ENCODE assay signal across 7 cellular contexts in the genomic region with DNA sequence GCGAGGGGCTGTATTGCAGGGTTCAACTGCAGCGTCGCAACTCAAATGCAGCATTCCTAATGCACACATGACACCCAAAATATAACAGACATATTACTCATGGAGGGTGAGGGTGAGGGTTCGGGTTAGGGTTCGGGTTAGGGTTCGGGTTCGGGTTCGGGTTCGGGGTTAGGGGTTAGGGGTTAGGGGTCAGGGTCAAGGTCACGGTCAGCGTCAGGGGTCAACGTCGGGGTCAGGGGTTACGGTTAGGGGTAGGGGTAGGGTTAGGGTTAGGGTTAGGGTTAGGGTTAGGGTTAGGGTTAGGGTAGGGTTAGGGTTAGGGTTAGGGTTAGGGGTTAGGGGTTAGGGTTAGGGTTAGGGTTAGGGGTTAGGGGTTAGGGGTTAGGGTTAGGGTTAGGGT. TPM values are rescaled to one million over a fixed set of nuclear protein-coding genes. Genes with fewer than 3 reads are reported as not detected.
DNase-seq lines count a peak whose midpoint lies in the region; ATAC-seq, FAIRE-seq and TF ChIP-seq lines count a peak whose summit lies in the region.
"Not testable (repeated sequence)": the region's sequence is repeated elsewhere in the genome, so short reads cannot be mapped to it uniquely, and the experiment has no call there.

No MANE protein-coding gene starts in this region.

- peak overlapping the region; percentile 48; the same call in 1 of the 2 replicates for H3K4me3 ChIP-seq in GM08714 (ENCODE audit: low read length)
- H3K4me3 ChIP-seq in NB4 (ENCODE audit: low read depth, low read length); body of pancreas; pancreas: not testable (repeated sequence)

- CTCF ChIA-PET in activated CD4-positive, alpha-beta memory T cell treated with anti-CD3 and anti-CD28 coated beads for 36 hours (lab: Charles Lee) = not testable (repeated sequence)

- not testable (repeated sequence) for H3K9me3 Mint-ChIP-seq in activated CD4-positive, alpha-beta memory T cell treated with anti-CD3 and anti-CD28 coated beads for 36 hours

- FAIRE-seq in pancreas (lab: Jason Lieb, UNC) = not testable (repeated sequence)

- H3K36me3 ChIP-seq in body of pancreas (replicated peaks in 1 of 2; ENCODE audit: insufficient read depth in 1 of 2, low read depth in 2 of 2); pancreas: not testable (repeated sequence)

- peak; percentile 57 for DNase-seq in NB4 (ENCODE audit: low read depth)
- DNase-seq in activated CD4-positive, alpha-beta memory T cell treated with anti-CD3 and anti-CD28 coated beads for 36 hours = peak; percentile 31
- DNase-seq in body of pancreas = peak in 3 of 4 donors; percentile 28 to 56 (median 35)
- peak; percentile 52 for DNase-seq in left lobe of liver (ENCODE audit: low spot score)
- DNase-seq in pancreas = peak in 5 of 6 donors; percentile 39 to 86 (median 58)

- not testable (repeated sequence) for H3K27me3 Mint-ChIP-seq in activated CD4-positive, alpha-beta memory T cell treated with anti-CD3 and anti-CD28 coated beads for 36 hours

- peak; percentile 30 for ATAC-seq in body of pancreas
- ATAC-seq in esophagus mucosa = peak; percentile 74
- peak; percentile 70 for ATAC-seq in left lobe of liver
- ATAC-seq in pancreas = peak; percentile 66 to 93 (median 83)

- not testable (repeated sequence) for H3K4me1 Mint-ChIP-seq in activated CD4-positive, alpha-beta memory T cell treated with anti-CD3 and anti-CD28 coated beads for 36 hours (ENCODE audit: low read depth)

- TF ChIP-seq CTCF in NB4 (IDR thresholded peaks at IDR 0.05; ENCODE audit: low read depth, low read length); body of pancreas (IDR thresholded peaks at IDR 0.05); pancreas (IDR thresholded peaks at IDR 0.05): not testable (repeated sequence)

- not testable (repeated sequence) for H3K4me3 Mint-ChIP-seq in activated CD4-positive, alpha-beta memory T cell treated with anti-CD3 and anti-CD28 coated beads for 36 hours

- intact Hi-C loops in activated CD4-positive, alpha-beta memory T cell treated with anti-CD3 and anti-CD28 coated beads for 36 hours (cut with micrococcal nuclease); body of pancreas (cut with DNase I); pancreas (cut with DNase I): not testable (repeated sequence)

- WGBS in body of pancreas, 2 donors = 64% methylated on average over 9 of the region's 14 CpGs
- 68 to 77% methylated on average over 10 to 11 of the region's 14 CpGs for WGBS in pancreas, 2 donors

- not testable (repeated sequence) for H3K4me1 ChIP-seq in body of pancreas, pancreas

- POLR2A ChIA-PET in activated CD4-positive, alpha-beta memory T cell treated with anti-CD3 and anti-CD28 coated beads for 36 hours (lab: Charles Lee) = not testable (repeated sequence)

- not testable (repeated sequence) for H3K9me3 ChIP-seq in body of pancreas, pancreas

- TF ChIP-seq POLR2A in NB4 (IDR thresholded peaks at IDR 0.05; ENCODE audit: extremely low read depth, insufficient read length); body of pancreas (IDR thresholded peaks at IDR 0.05): not testable (repeated sequence)

- H3K27me3 ChIP-seq in body of pancreas, pancreas: not testable (repeated sequence)

- not testable (repeated sequence) for H3K27ac ChIP-seq in body of pancreas, pancreas

- not testable (repeated sequence) for H3K36me3 Mint-ChIP-seq in activated CD4-positive, alpha-beta memory T cell treated with anti-CD3 and anti-CD28 coated beads for 36 hours

- H3K27ac Mint-ChIP-seq in activated CD4-positive, alpha-beta memory T cell treated with anti-CD3 and anti-CD28 coated beads for 36 hours = not testable (repeated sequence)

RNA-seq across cellular contexts. Expression of a gene that starts 39.4 kb away (rescaled TPM):
- total RNA-seq in activated CD4-positive, alpha-beta memory T cell treated with anti-CD3 and anti-CD28 coated beads for 36 hours = 1 to 10 TPM; 4.2 to 4.3 TPM
- total RNA-seq in body of pancreas (1 to 10 TPM; 6.3 to 7.5 TPM), esophagus mucosa (4.5 TPM), left lobe of liver (3.4 TPM), pancreas (1 to 10 TPM; 2.2 to 7.5 (median 4.0) TPM)
- polyA plus RNA-seq in pancreas = 1 to 10 TPM; 5.8 to 6.9 TPM

Comparison
In these comparisons a context has a peak if more than half of its experiments do, and no peak if none do; other contexts are left out.
1. ATAC-seq: peak in every context shown above with its lines; median percentile 83 in pancreas; 74 in esophagus mucosa; 70 in left lobe of liver; 30 in body of pancreas.